7 cellular contexts compared by ENCODE assay signal in the genomic region with DNA sequence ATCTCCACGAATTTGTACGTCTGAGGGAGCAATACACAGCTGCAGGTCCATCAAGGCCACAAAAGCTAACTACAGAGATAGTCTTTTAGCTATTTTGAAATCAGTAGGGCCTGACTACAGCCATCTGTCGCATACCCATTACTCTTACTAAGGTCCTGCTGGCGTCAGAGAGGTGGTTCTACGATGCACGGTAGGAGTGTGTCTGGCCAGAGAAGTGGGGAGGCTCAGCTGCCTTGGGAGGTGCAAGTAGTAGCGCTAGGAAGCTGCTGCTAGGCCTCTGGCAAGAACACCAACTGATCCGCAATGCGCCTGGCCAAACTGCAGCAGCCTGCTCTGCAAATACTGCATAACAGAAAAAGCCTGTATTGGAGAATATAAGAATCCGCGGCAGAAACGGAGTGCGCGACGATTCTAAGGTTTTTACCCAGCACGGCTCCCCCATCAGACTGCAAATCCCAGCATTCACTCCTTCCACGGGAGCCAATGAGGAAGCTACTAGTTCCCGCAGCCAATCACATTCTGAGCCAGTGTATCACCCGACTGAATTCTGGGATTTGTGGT. TPM values are rescaled to one million over a fixed set of nuclear protein-coding genes. Genes with fewer than 3 reads are reported as not detected.
A peak's percentile ranks its signal among the peaks of the same experiment; 100 is the strongest.
DNase-seq lines count a peak whose midpoint lies in the region; ATAC-seq and TF ChIP-seq lines count a peak whose summit lies in the region.

No MANE protein-coding gene starts in this region.

- intact Hi-C loops in sciatic nerve (cut with DNase I), result no loop called here

- peak; percentile 91 for DNase-seq in GM13977 (ENCODE audit: low spot score)
- DNase-seq in NCI-H1436 treated with DMSO at 0.1 percent for 48 hours (lab: John Stamatoyannopoulos, UW), result peak; percentile 96
- DNase-seq in T-helper 9 cell, result peak; percentile 69
- DNase-seq in astrocyte of the spinal cord (ENCODE audit: low read depth, low spot score), result peak; percentile 99
- DNase-seq in iPS DF 19.7 (ENCODE audit: low read depth, low spot score), result peak; percentile 97
- peak; percentile 89 for DNase-seq in sciatic nerve (ENCODE audit: low spot score)

- no peak for TF ChIP-seq CTCF in GM13977 (IDR thresholded peaks at IDR 0.05; ENCODE audit: extremely low read depth, insufficient read depth, missing control alignments)
- no peak for TF ChIP-seq CTCF in astrocyte of the spinal cord (IDR thresholded peaks at IDR 0.05; ENCODE audit: low read depth, low read length)

- H3K4me3 ChIP-seq in astrocyte of the spinal cord (ENCODE audit: low read depth, low read length), result peak overlapping the region; percentile 97

- ATAC-seq in HG02759 (IDR thresholded peaks at IDR 0.05; ENCODE audit: unreplicated experiment) (peak; percentile 75), sciatic nerve (peak; percentile 96)

- in situ Hi-C loops in GM13977 (cut with MboI; ENCODE audit: low pct_unique_long_range_greater_than_20kb, low sequenced_read_pairs, unreplicated experiment), result no loop called here
- in situ Hi-C loops in astrocyte of the spinal cord (cut with HindIII; ENCODE audit: low sequenced_read_pairs), result no loop called here

RNA-seq across cellular contexts. Expression of gene CAND1, which starts 0.7 kb away (rescaled TPM):
- total RNA-seq in sciatic nerve, result 123 TPM

Comparison
In these comparisons a context has a peak if more than half of its experiments do, and no peak if none do; other contexts are left out.
1. Peak in every context shown above with its lines: DNase-seq, ATAC-seq and H3K4me3 ChIP-seq.